Comparison of ENCODE assay signal across 8 cellular contexts in genomic region chr2:105802587-105802986, GRCh38. TPM values are rescaled to one million over a fixed set of nuclear protein-coding genes. Genes with fewer than 3 reads are reported as not detected.
A peak's percentile ranks its signal among the peaks of the same experiment; 100 is the strongest.
DNase-seq lines count a peak whose midpoint lies in the region; ATAC-seq, FAIRE-seq and TF ChIP-seq lines count a peak whose summit lies in the region.

No MANE protein-coding gene starts in this region.

- intact Hi-C loops in activated CD4-positive, alpha-beta T cell treated with anti-CD3 and anti-CD28 coated beads, Interleukin-2, amount 10 ng/mL, durations not matched to agents 24 days and 14 days (cut with micrococcal nuclease) = loop anchor here (1.0 to 2.0 kb wide), 2 partner anchors 11 to 54 kb away; no protein-coding TSS in a partner anchor
- intact Hi-C loops in natural killer cell (cut with micrococcal nuclease) = no loop called here

- H3K27ac Mint-ChIP-seq in activated CD4-positive, alpha-beta T cell treated with anti-CD3 and anti-CD28 coated beads, Interleukin-2, amount 10 ng/mL, durations not matched to agents 24 days and 14 days = peak overlapping the region; percentile 93
- peak overlapping the region; percentile 91 to 93 for H3K27ac Mint-ChIP-seq in natural killer cell

- peak overlapping the region; percentile 68 for H3K4me3 Mint-ChIP-seq in activated CD4-positive, alpha-beta T cell treated with anti-CD3 and anti-CD28 coated beads, Interleukin-2, amount 10 ng/mL, durations not matched to agents 24 days and 14 days
- H3K4me3 Mint-ChIP-seq in natural killer cell = peak overlapping the region; percentile 7

- H3K36me3 Mint-ChIP-seq in activated CD4-positive, alpha-beta T cell treated with anti-CD3 and anti-CD28 coated beads, Interleukin-2, amount 10 ng/mL, durations not matched to agents 24 days and 14 days (ENCODE audit: low read depth) = peaks cover 51% of the 10 kb centered on the region
- H3K36me3 Mint-ChIP-seq in natural killer cell = no peaks in the 10 kb centered on the region

- no peak for TF ChIP-seq CTCF in natural killer cell (IDR thresholded peaks at IDR 0.05)

- no peaks in the 10 kb centered on the region for H3K27me3 Mint-ChIP-seq in activated CD4-positive, alpha-beta T cell treated with anti-CD3 and anti-CD28 coated beads, Interleukin-2, amount 10 ng/mL, durations not matched to agents 24 days and 14 days
- no peaks in the 10 kb centered on the region for H3K27me3 Mint-ChIP-seq in natural killer cell (ENCODE audit: low read depth in 2 of 2)

- peak; percentile 51 for ATAC-seq in HG03103 (IDR thresholded peaks at IDR 0.05; ENCODE audit: low read depth, unreplicated experiment)
- peak; percentile 69 to 84 (median 74) for ATAC-seq in natural killer cell

- DNase-seq in GM19239 (ENCODE audit: insufficient read length, low spot score) (no peak), natural killer cell (peak; percentile 34), LoVo (ENCODE audit: low spot score) (no peak), iPS-NIHi11 (ENCODE audit: low spot score) (no peak), DMS153 (lab: John Stamatoyannopoulos, UW) (no peak), urothelium cell line (ENCODE audit: low spot score) (no peak)
- DNase-seq in activated CD4-positive, alpha-beta T cell treated with anti-CD3 and anti-CD28 coated beads, Interleukin-2, amount 10 ng/mL, durations not matched to agents 24 days and 14 days = peak; percentile 90

- H3K9me3 Mint-ChIP-seq in activated CD4-positive, alpha-beta T cell treated with anti-CD3 and anti-CD28 coated beads, Interleukin-2, amount 10 ng/mL, durations not matched to agents 24 days and 14 days = peaks cover 6% of the 10 kb centered on the region
- H3K9me3 Mint-ChIP-seq in natural killer cell = no peaks in the 10 kb centered on the region

- peaks cover 81% of the 10 kb centered on the region for H3K4me1 Mint-ChIP-seq in activated CD4-positive, alpha-beta T cell treated with anti-CD3 and anti-CD28 coated beads, Interleukin-2, amount 10 ng/mL, durations not matched to agents 24 days and 14 days
- H3K4me1 Mint-ChIP-seq in natural killer cell = peaks cover 76 to 88% of the 10 kb centered on the region in 2 donors

- FAIRE-seq in GM19239 (lab: Jason Lieb, UNC) (peak; percentile 78), urothelium cell line (lab: Jason Lieb, UNC) (no peak)

RNA-seq across cellular contexts. Expression of gene NCK2, which starts 57.9 kb away (rescaled TPM):
- 85.8 and 86.2 TPM in 2 replicates for total RNA-seq in activated CD4-positive, alpha-beta T cell treated with anti-CD3 and anti-CD28 coated beads, Interleukin-2, amount 10 ng/mL, durations not matched to agents 24 days and 14 days
- total RNA-seq in natural killer cell = 10 to 100 TPM; 34.1 to 50.8 (median 43.0) TPM

Comparison
In these comparisons a context has a peak if more than half of its experiments do, and no peak if none do; other contexts are left out.
1. DNase-seq: peak in activated CD4-positive, alpha-beta T cell treated with anti-CD3 and anti-CD28 coated beads, Interleukin-2, amount 10 ng/mL, durations not matched to agents 24 days and 14 days (single experiment) and natural killer cell (single experiment); none in GM19239 (single experiment), LoVo (single experiment), iPS-NIHi11 (single experiment), DMS153 (single experiment) and urothelium cell line (single experiment).